ENCODE assay signal across 1 cellular context in genomic region chr16:28846080-28846932, GRCh38.
TF ChIP-seq lines count a peak whose summit lies in the region.

TSS of gene TUFM (minus strand) at chr16:28846348. CDS start at chr16:28846269, 79 bp downstream.

TF ChIP-seq in SK-N-SH, 30 proteins besides CTCF, POLR2A, EP300 and RAD21 (continued from another document):
- TF ChIP-seq REST (IDR thresholded peaks at IDR 0.05; ENCODE audit: low read depth, low read length), result peak; percentile 20; the same call in 1 of the 2 replicates
- peak; percentile 88 for TF ChIP-seq TAF1 (IDR thresholded peaks at IDR 0.05; ENCODE audit: borderline replicate concordance, low read depth, low read length)
- TF ChIP-seq YY1 (IDR thresholded peaks at IDR 0.05; ENCODE audit: low read depth), result peak; percentile 88
- 0 out of 2 replicates have a peak, but pooled peaks have one; percentile 4 for TF ChIP-seq USF1 (IDR thresholded peaks at IDR 0.05; ENCODE audit: borderline replicate concordance, low read depth)
- TF ChIP-seq PBX3 (IDR thresholded peaks at IDR 0.05), result peak; percentile 80
- no peak for TF ChIP-seq RXRA (IDR thresholded peaks at IDR 0.05; ENCODE audit: borderline replicate concordance, low read depth)
- TF ChIP-seq SMC3 (IDR thresholded peaks at IDR 0.05; ENCODE audit: low read depth, low read length), result no peak; the same call in none of the 2 replicates
- peak; percentile 86 for TF ChIP-seq ELF1 (IDR thresholded peaks at IDR 0.05)
- TF ChIP-seq NRF1 (IDR thresholded peaks at IDR 0.05; ENCODE audit: low read depth, low read length), result peak; percentile 27; the same call in 1 of the 2 replicates
- no peak for TF ChIP-seq ZBTB33 (IDR thresholded peaks at IDR 0.05; ENCODE audit: borderline replicate concordance, low read depth)
- no peak for TF ChIP-seq USF2 (IDR thresholded peaks at IDR 0.05; ENCODE audit: borderline replicate concordance, low read depth, low read length)
- peak; percentile 77 for TF ChIP-seq CHD2 (IDR thresholded peaks at IDR 0.05; ENCODE audit: low read length, partially characterized antibody)
